23 cellular contexts compared by ENCODE assay signal in genomic region chr18:35876243-35876642, GRCh38.
"Had no signal": no experiment of that assay in that cellular context is flagged by ENCODE, and none has a peak within 500 bp of the region (broad histone marks: within the 10 kb centered on the region; RNA-seq: fewer than 3 reads in every experiment).

No MANE protein-coding gene starts in this region.

- DNase-seq: activated CD4-positive, alpha-beta T cell treated with anti-CD3 and anti-CD28 coated beads for 1 hour; activated CD8-positive, alpha-beta memory T cell treated with anti-CD3 and anti-CD28 coated beads, Interleukin-2, amount 10 ng/mL, durations not matched to agents 7 days and 5 days; activated CD8-positive, alpha-beta T cell treated with anti-CD3 and anti-CD28 coated beads, Interleukin-2, amount 10 ng/mL, durations not matched to agents 7 days and 5 days; activated naive CD8-positive, alpha-beta T cell treated with anti-CD3 and anti-CD28 coated beads, Interleukin-2, amount 50 U/mL, for 24 hours; activated T-cell treated with anti-CD3 and anti-CD28 coated beads, Interleukin-2, amount 50 U/mL, for 48 hours; colonic mucosa; effector CD8-positive, alpha-beta T cell; gastrocnemius medialis; glutamatergic neuron; left lung; lower lobe of right lung; mucosa of descending colon; stimulated activated CD4-positive, alpha-beta T cell treated with anti-CD3 and anti-CD28 coated beads, Interleukin-15, amount 100 ng/mL, for 24 hours; stimulated activated CD4-positive, alpha-beta T cell treated with anti-CD3 and anti-CD28 coated beads, Interleukin-2, amount 100 ng/mL, for 24 hours; stimulated activated naive B cell treated with anti-CD40 and anti-IgM and Interleukin-4, amounts not matched to agents 10 μg/mL and 1 μg/mL and 100 μg/mL, for 72 hours; tibial artery; upper lobe of right lung had no signal

- H3K4me1 ChIP-seq: colonic mucosa, gastrocnemius medialis, left lung, lower lobe of right lung, tibial artery, upper lobe of right lung had no signal

- H3K9me3 Mint-ChIP-seq: activated naive CD4-positive, alpha-beta T cell treated with anti-CD3 and anti-CD28 coated beads, Interleukin-2, amount 50 U/mL, for 24 hours; activated naive CD8-positive, alpha-beta T cell treated with anti-CD3 and anti-CD28 coated beads, Interleukin-2, amount 50 U/mL, for 24 hours; activated T-helper 2 cell treated with anti-CD3 and anti-CD28 coated beads, Interferon-gamma antibody, Interleukin-2, Interleukin-4, amounts not matched to agents 10 μg/mL and 5 μg/mL and 100 μg/mL, durations not matched to agents 14 hours and 24 hours and 36 hours; stimulated activated naive B cell treated with anti-CD40 and anti-IgM and Interleukin-4, amounts not matched to agents 10 μg/mL and 1 μg/mL and 100 μg/mL, for 72 hours; WTC11 had no signal

- H3K4me3 ChIP-seq: colonic mucosa, gastrocnemius medialis, left lung, lower lobe of right lung, mucosa of descending colon, right atrium auricular region, suprapubic skin, tibial artery, upper lobe of right lung had no signal

- H3K27ac Mint-ChIP-seq: activated CD8-positive, alpha-beta memory T cell treated with anti-CD3 and anti-CD28 coated beads, Interleukin-2, amount 10 ng/mL, durations not matched to agents 7 days and 5 days; activated CD8-positive, alpha-beta T cell treated with anti-CD3 and anti-CD28 coated beads, Interleukin-2, amount 10 ng/mL, durations not matched to agents 7 days and 5 days; activated naive CD4-positive, alpha-beta T cell treated with anti-CD3 and anti-CD28 coated beads, Interleukin-2, amount 50 U/mL, for 24 hours; activated naive CD8-positive, alpha-beta T cell treated with anti-CD3 and anti-CD28 coated beads, Interleukin-2, amount 50 U/mL, for 24 hours; activated T-helper 2 cell treated with anti-CD3 and anti-CD28 coated beads, Interferon-gamma antibody, Interleukin-2, Interleukin-4, amounts not matched to agents 10 μg/mL and 5 μg/mL and 100 μg/mL, durations not matched to agents 14 hours and 24 hours and 36 hours; natural killer cell treated with Interleukin-12 subunit alpha and Interleukin-12 subunit beta and Interleukin-15 and Interleukin-18, amount 100 ng/mL, for 72 hours; stimulated activated naive B cell treated with anti-CD40 and anti-IgM and Interleukin-4, amounts not matched to agents 10 μg/mL and 1 μg/mL and 100 μg/mL, for 72 hours; WTC11 had no signal

- H3K27me3 ChIP-seq: colonic mucosa, gastrocnemius medialis, left lung, right atrium auricular region, suprapubic skin, tibial artery, upper lobe of right lung had no signal

- H3K36me3 Mint-ChIP-seq: activated CD8-positive, alpha-beta memory T cell treated with anti-CD3 and anti-CD28 coated beads, Interleukin-2, amount 10 ng/mL, durations not matched to agents 7 days and 5 days; activated naive CD4-positive, alpha-beta T cell treated with anti-CD3 and anti-CD28 coated beads, Interleukin-2, amount 50 U/mL, for 24 hours; natural killer cell treated with Interleukin-12 subunit alpha and Interleukin-12 subunit beta and Interleukin-15 and Interleukin-18, amount 100 ng/mL, for 72 hours; stimulated activated naive B cell treated with anti-CD40 and anti-IgM and Interleukin-4, amounts not matched to agents 10 μg/mL and 1 μg/mL and 100 μg/mL, for 72 hours; WTC11 had no signal

- H3K36me3 ChIP-seq: colonic mucosa, gastrocnemius medialis, left lung, lower lobe of right lung, right atrium auricular region, suprapubic skin, tibial artery, upper lobe of right lung had no signal

- H3K9me3 ChIP-seq: colonic mucosa, gastrocnemius medialis, suprapubic skin, tibial artery, upper lobe of right lung had no signal

- H3K4me1 Mint-ChIP-seq: activated CD8-positive, alpha-beta memory T cell treated with anti-CD3 and anti-CD28 coated beads, Interleukin-2, amount 10 ng/mL, durations not matched to agents 7 days and 5 days; activated naive CD4-positive, alpha-beta T cell treated with anti-CD3 and anti-CD28 coated beads, Interleukin-2, amount 50 U/mL, for 24 hours; activated naive CD8-positive, alpha-beta T cell treated with anti-CD3 and anti-CD28 coated beads, Interleukin-2, amount 50 U/mL, for 24 hours; stimulated activated naive B cell treated with anti-CD40 and anti-IgM and Interleukin-4, amounts not matched to agents 10 μg/mL and 1 μg/mL and 100 μg/mL, for 72 hours had no signal

- H3K27ac ChIP-seq: colonic mucosa, gastrocnemius medialis, left lung, lower lobe of right lung, right atrium auricular region, suprapubic skin, tibial artery, upper lobe of right lung had no signal

- H3K4me3 Mint-ChIP-seq: activated CD8-positive, alpha-beta memory T cell treated with anti-CD3 and anti-CD28 coated beads, Interleukin-2, amount 10 ng/mL, durations not matched to agents 7 days and 5 days; activated CD8-positive, alpha-beta T cell treated with anti-CD3 and anti-CD28 coated beads, Interleukin-2, amount 10 ng/mL, durations not matched to agents 7 days and 5 days; activated naive CD4-positive, alpha-beta T cell treated with anti-CD3 and anti-CD28 coated beads, Interleukin-2, amount 50 U/mL, for 24 hours; activated naive CD8-positive, alpha-beta T cell treated with anti-CD3 and anti-CD28 coated beads, Interleukin-2, amount 50 U/mL, for 24 hours; natural killer cell treated with Interleukin-12 subunit alpha and Interleukin-12 subunit beta and Interleukin-15 and Interleukin-18, amount 100 ng/mL, for 72 hours; stimulated activated naive B cell treated with anti-CD40 and anti-IgM and Interleukin-4, amounts not matched to agents 10 μg/mL and 1 μg/mL and 100 μg/mL, for 72 hours; WTC11 had no signal
